9 cellular contexts compared by ENCODE assay signal in genomic region chr4:4492161-4492847, GRCh38. TPM values are rescaled to one million over a fixed set of nuclear protein-coding genes. Genes with fewer than 3 reads are reported as not detected.
A peak's percentile ranks its signal among the peaks of the same experiment; 100 is the strongest.
DNase-seq lines count a peak whose midpoint lies in the region; ATAC-seq and TF ChIP-seq lines count a peak whose summit lies in the region.
"Had no signal": no experiment of that assay in that cellular context is flagged by ENCODE, and none has a peak within 500 bp of the region (broad histone marks: within the 10 kb centered on the region; RNA-seq: fewer than 3 reads in every experiment).

No MANE protein-coding gene starts in this region.

- no peak overlapping the region for H2BK120ac ChIP-seq in IMR-90 (ENCODE audit: low read depth, low read length)

- H4K8ac ChIP-seq in IMR-90 (ENCODE audit: low read depth in 2 of 2, low read length in 2 of 2), result no peak overlapping the region

- H3K9ac ChIP-seq in IMR-90 (ENCODE audit: low read depth, low read length), result peak overlapping the region; percentile 46; the same call in 1 of the 2 replicates

- H4K20me1 ChIP-seq in IMR-90 (ENCODE audit: insufficient read depth, low read length), result peaks cover 9% of the 10 kb centered on the region

- H3K56ac ChIP-seq in IMR-90 (ENCODE audit: extremely low read depth, insufficient read depth, low read length), result no peak overlapping the region

- no peak overlapping the region for H2AK5ac ChIP-seq in IMR-90 (ENCODE audit: low read depth, low read length)

- no peaks in the 10 kb centered on the region for H3K36me3 Mint-ChIP-seq in MCF 10A (ENCODE audit: insufficient read depth, unreplicated experiment)
- no peaks in the 10 kb centered on the region for H3K36me3 Mint-ChIP-seq in activated T-helper 1 cell treated with anti-CD3 and anti-CD28 coated beads, Interleukin-12 subunit alpha, Interleukin-12 subunit beta, Interleukin-2, Interleukin-4 antibody, amounts not matched to agents 30 ng/mL and 10 ng/mL and 1 ng/mL, durations not matched to agents 14 hours and 24 hours and 36 hours (ENCODE audit: low read depth)

- H3K23ac ChIP-seq in IMR-90 (ENCODE audit: low read depth, low read length), result no peak overlapping the region

- no peak for TF ChIP-seq RAD21 in IMR-90 (IDR thresholded peaks at IDR 0.05; ENCODE audit: low read length)

- in situ Hi-C loops in IMR-90 (cut with MboI; ENCODE audit: low sequenced_read_pairs), result no loop called here

- 0 out of 2 replicates have a peak overlapping the region, but pooled peaks have one; percentile 64 for H3K18ac ChIP-seq in IMR-90 (ENCODE audit: low read depth, low read length)

- no peak overlapping the region for H4K5ac ChIP-seq in IMR-90 (ENCODE audit: low read depth, low read length)

- H3K9me1 ChIP-seq in IMR-90 (ENCODE audit: insufficient read depth, low read length), result peaks cover 3% of the 10 kb centered on the region; the same call in 1 of the 2 replicates

- H2BK15ac ChIP-seq in IMR-90 (ENCODE audit: low read depth, low read length), result no peak overlapping the region

- DNase-seq in EL (peak; percentile 78), IMR-90 (peak; percentile 77), fibroblast of the aortic adventitia (ENCODE audit: low read depth) (peak; percentile 58), MCF 10A (ENCODE audit: unreplicated experiment) (no peak), ureter (ENCODE audit: low spot score) (no peak), OCI-M2 (lab: John Stamatoyannopoulos, UW; ENCODE audit: unreplicated experiment) (no peak)
- no peak for DNase-seq in activated T-helper 1 cell treated with anti-CD3 and anti-CD28 coated beads, Interleukin-12 subunit alpha, Interleukin-12 subunit beta, Interleukin-2, Interleukin-4 antibody, amounts not matched to agents 30 ng/mL and 10 ng/mL and 1 ng/mL, durations not matched to agents 14 hours and 24 hours and 36 hours (ENCODE audit: low spot score)

- ATAC-seq in GM21447 (IDR thresholded peaks at IDR 0.05; ENCODE audit: unreplicated experiment) (peak; percentile 76), IMR-90 (ENCODE audit: low read depth) (peak; percentile 76)

- CTCF ChIA-PET in IMR-90 (lab: Yijun Ruan, JAX) (interaction anchor here (1.0 kb wide), 1 partner anchor 11 kb away, joined by 4 read pairs; no protein-coding TSS in a partner anchor), MCF 10A (lab: Yijun Ruan, JAX) (interaction anchor here (1.5 kb wide), 1 partner anchor 12 kb away, joined by 5 read pairs; no protein-coding TSS in a partner anchor)

- TF ChIP-seq CTCF in IMR-90 (conservative IDR thresholded peaks at IDR 0.05; ENCODE audit: low read depth, low read length) (no peak), fibroblast of the aortic adventitia (IDR thresholded peaks at IDR 0.05; ENCODE audit: insufficient read depth, low read length) (no peak), MCF 10A (IDR thresholded peaks at IDR 0.05; ENCODE audit: unreplicated experiment) (no peak)

- H3K4me1 ChIP-seq in IMR-90 (ENCODE audit: control insufficient read depth, insufficient read depth, low read length), result peaks cover 4% of the 10 kb centered on the region; the same call in 1 of the 2 replicates

- H3K27ac Mint-ChIP-seq in MCF 10A (ENCODE audit: low read depth, unreplicated experiment), result no peak overlapping the region
- H3K27ac Mint-ChIP-seq in activated T-helper 1 cell treated with anti-CD3 and anti-CD28 coated beads, Interleukin-12 subunit alpha, Interleukin-12 subunit beta, Interleukin-2, Interleukin-4 antibody, amounts not matched to agents 30 ng/mL and 10 ng/mL and 1 ng/mL, durations not matched to agents 14 hours and 24 hours and 36 hours, result no peak overlapping the region
- H3K27ac Mint-ChIP-seq: dendritic cell treated with granulocyte-macrophage colony-stimulating factor and Interleukin-4, amounts not matched to agents 40 ng/mL and 50 ng/mL, for 4 days had no signal

- intact Hi-C loops in IMR-90 (cut with micrococcal nuclease), result no loop called here
- intact Hi-C loops in MCF 10A (cut with micrococcal nuclease), result no loop called here
- intact Hi-C loops in activated T-helper 1 cell treated with anti-CD3 and anti-CD28 coated beads, Interleukin-12 subunit alpha, Interleukin-12 subunit beta, Interleukin-2, Interleukin-4 antibody, amounts not matched to agents 30 ng/mL and 10 ng/mL and 1 ng/mL, durations not matched to agents 14 hours and 24 hours and 36 hours (cut with micrococcal nuclease), result loop anchor here (1.0 kb wide), 1 partner anchor 49 kb away; no protein-coding TSS in a partner anchor

- peak overlapping the region; percentile 89 for H3K4me2 ChIP-seq in IMR-90 (ENCODE audit: low read depth, low read length)

- H3K4me1 Mint-ChIP-seq in MCF 10A (ENCODE audit: insufficient read depth, unreplicated experiment), result peaks cover 6% of the 10 kb centered on the region
- H3K4me1 Mint-ChIP-seq in activated T-helper 1 cell treated with anti-CD3 and anti-CD28 coated beads, Interleukin-12 subunit alpha, Interleukin-12 subunit beta, Interleukin-2, Interleukin-4 antibody, amounts not matched to agents 30 ng/mL and 10 ng/mL and 1 ng/mL, durations not matched to agents 14 hours and 24 hours and 36 hours (ENCODE audit: low read depth), result peaks cover 8% of the 10 kb centered on the region

- no peak overlapping the region for H2BK20ac ChIP-seq in IMR-90 (ENCODE audit: low read depth, low read length)

- no peak overlapping the region for H2AFZ ChIP-seq in IMR-90 (replicated peaks; ENCODE audit: low read length, poor library complexity)

- H2BK5ac ChIP-seq in IMR-90 (ENCODE audit: low read depth, low read length, poor library complexity, severe bottlenecking), result no peak overlapping the region

- H3K27me3 ChIP-seq in IMR-90 (ENCODE audit: control insufficient read depth, insufficient read depth, low read length), result no peaks in the 10 kb centered on the region

- no peak for TF ChIP-seq POLR2A in IMR-90 (IDR thresholded peaks at IDR 0.05; ENCODE audit: low read depth, low read length)

- H3K9me3 ChIP-seq in IMR-90 (ENCODE audit: control insufficient read depth, insufficient read depth, low read length), result no peaks in the 10 kb centered on the region

- H3K27ac ChIP-seq in IMR-90 (ENCODE audit: insufficient read depth, low read length), result peak overlapping the region; percentile 61; the same call in 1 of the 2 replicates

- no peak overlapping the region for H3K4ac ChIP-seq in IMR-90 (ENCODE audit: low read depth, low read length)

- no peak overlapping the region for H2AK9ac ChIP-seq in IMR-90 (replicated peaks; ENCODE audit: low read depth, low read length, poor library complexity)

- POLR2A ChIA-PET in IMR-90 (lab: Charles Lee; ENCODE audit: unreplicated experiment), result no interaction called here
- POLR2A ChIA-PET in MCF 10A (lab: Yijun Ruan, JAX), result no interaction called here

- BruUV-seq in IMR-90 (replicated peaks; lab: Mats Ljungman, UMichigan) (no TSS peak), MCF 10A (replicated peaks; lab: Mats Ljungman, UMichigan) (no TSS peak)

- no peak overlapping the region for H4K91ac ChIP-seq in IMR-90 (ENCODE audit: insufficient read depth, low read depth, low read length)

- H3K9me3 Mint-ChIP-seq in MCF 10A (ENCODE audit: unreplicated experiment), result no peaks in the 10 kb centered on the region
- no peaks in the 10 kb centered on the region for H3K9me3 Mint-ChIP-seq in activated T-helper 1 cell treated with anti-CD3 and anti-CD28 coated beads, Interleukin-12 subunit alpha, Interleukin-12 subunit beta, Interleukin-2, Interleukin-4 antibody, amounts not matched to agents 30 ng/mL and 10 ng/mL and 1 ng/mL, durations not matched to agents 14 hours and 24 hours and 36 hours
- H3K9me3 Mint-ChIP-seq: dendritic cell treated with granulocyte-macrophage colony-stimulating factor and Interleukin-4, amounts not matched to agents 40 ng/mL and 50 ng/mL, for 4 days had no signal

- no peaks in the 10 kb centered on the region for H3K27me3 Mint-ChIP-seq in MCF 10A (ENCODE audit: insufficient read depth, unreplicated experiment)
- no peaks in the 10 kb centered on the region for H3K27me3 Mint-ChIP-seq in activated T-helper 1 cell treated with anti-CD3 and anti-CD28 coated beads, Interleukin-12 subunit alpha, Interleukin-12 subunit beta, Interleukin-2, Interleukin-4 antibody, amounts not matched to agents 30 ng/mL and 10 ng/mL and 1 ng/mL, durations not matched to agents 14 hours and 24 hours and 36 hours (ENCODE audit: insufficient read depth)
- H3K27me3 Mint-ChIP-seq: dendritic cell treated with granulocyte-macrophage colony-stimulating factor and Interleukin-4, amounts not matched to agents 40 ng/mL and 50 ng/mL, for 4 days had no signal

- H3K4me3 ChIP-seq in IMR-90 (ENCODE audit: insufficient read depth, low read depth, low read length) (peak overlapping the region; percentile 42), fibroblast of the aortic adventitia (ENCODE audit: low read depth, low read length) (peak overlapping the region; percentile 23)

- H3K4me3 Mint-ChIP-seq in MCF 10A (ENCODE audit: unreplicated experiment), result no peak overlapping the region
- H3K4me3 Mint-ChIP-seq in activated T-helper 1 cell treated with anti-CD3 and anti-CD28 coated beads, Interleukin-12 subunit alpha, Interleukin-12 subunit beta, Interleukin-2, Interleukin-4 antibody, amounts not matched to agents 30 ng/mL and 10 ng/mL and 1 ng/mL, durations not matched to agents 14 hours and 24 hours and 36 hours, result no peak overlapping the region
- H3K4me3 Mint-ChIP-seq: dendritic cell treated with granulocyte-macrophage colony-stimulating factor and Interleukin-4, amounts not matched to agents 40 ng/mL and 50 ng/mL, for 4 days had no signal

- H3K79me1 ChIP-seq in IMR-90 (ENCODE audit: low read depth in 1 of 2, low read length in 2 of 2), result peaks cover 10 to 32% of the 10 kb centered on the region in 2 experiments; a peak in 3 of 4 replicates

- dilution Hi-C loops in IMR-90 (cut with HindIII; ENCODE audit: low sequenced_read_pairs, unreplicated experiment), result no loop called here

- H3K14ac ChIP-seq in IMR-90 (replicated peaks; ENCODE audit: low read depth, low read length), result no peak overlapping the region

- no peaks in the 10 kb centered on the region for H3K36me3 ChIP-seq in IMR-90 (ENCODE audit: control insufficient read depth, insufficient read depth, low read length)

- no CpG with 5 or more reads among the region's 6 CpGs for WGBS in IMR-90 (ENCODE audit: extremely low coverage in 2 of 2, insufficient read length in 1 of 2), 2 experiments

TF ChIP-seq in IMR-90, 13 proteins besides CTCF, POLR2A, EP300 and RAD21 (continues in another document):
- TF ChIP-seq CEBPB (IDR thresholded peaks at IDR 0.05; ENCODE audit: low read depth, low read length) (no peak), MXI1 (IDR thresholded peaks at IDR 0.05; ENCODE audit: borderline replicate concordance, low read depth, low read length) (no peak)

RNA-seq across cellular contexts. Expression of gene STX18, which starts 49.5 kb away (rescaled TPM):
- 20.1 and 26.9 TPM in 2 replicates for total RNA-seq in IMR-90 (2012; rRNA removed)
- polyA plus RNA-seq in IMR-90 (2012; rRNA removed), result 20.2 and 23.4 TPM in 2 replicates
- polyA plus RNA-seq in IMR-90 (2012; cell fraction: cytosol; rRNA removed), result 28.5 and 38.9 TPM in 2 replicates
- polyA plus RNA-seq in IMR-90 (2012; cell fraction: nucleus; rRNA removed; ENCODE audit: low replicate concordance), result 32.2 and 66.6 TPM in 2 replicates
- total RNA-seq in fibroblast of the aortic adventitia (ENCODE audit: low replicate concordance), result 25.6 and 32.2 TPM in 2 replicates
- total RNA-seq in MCF 10A (2022), result 32.7 and 34.3 TPM in 2 replicates
- 34.6 and 35.4 TPM in 2 replicates for total RNA-seq in activated T-helper 1 cell treated with anti-CD3 and anti-CD28 coated beads, Interleukin-12 subunit alpha, Interleukin-12 subunit beta, Interleukin-2, Interleukin-4 antibody, amounts not matched to agents 30 ng/mL and 10 ng/mL and 1 ng/mL, durations not matched to agents 14 hours and 24 hours and 36 hours
- 34.6 TPM for total RNA-seq in ureter

Comparison
In these comparisons a context has a peak if more than half of its experiments do, and no peak if none do; other contexts are left out.
1. DNase-seq: peak in EL (single experiment), IMR-90 (single experiment) and fibroblast of the aortic adventitia (single experiment); none in MCF 10A (single experiment), activated T-helper 1 cell treated with anti-CD3 and anti-CD28 coated beads, Interleukin-12 subunit alpha, Interleukin-12 subunit beta, Interleukin-2, Interleukin-4 antibody, amounts not matched to agents 30 ng/mL and 10 ng/mL and 1 ng/mL, durations not matched to agents 14 hours and 24 hours and 36 hours (single experiment), ureter (single experiment) and OCI-M2 (single experiment).